13 cellular contexts compared by ENCODE assay signal in the genomic region with DNA sequence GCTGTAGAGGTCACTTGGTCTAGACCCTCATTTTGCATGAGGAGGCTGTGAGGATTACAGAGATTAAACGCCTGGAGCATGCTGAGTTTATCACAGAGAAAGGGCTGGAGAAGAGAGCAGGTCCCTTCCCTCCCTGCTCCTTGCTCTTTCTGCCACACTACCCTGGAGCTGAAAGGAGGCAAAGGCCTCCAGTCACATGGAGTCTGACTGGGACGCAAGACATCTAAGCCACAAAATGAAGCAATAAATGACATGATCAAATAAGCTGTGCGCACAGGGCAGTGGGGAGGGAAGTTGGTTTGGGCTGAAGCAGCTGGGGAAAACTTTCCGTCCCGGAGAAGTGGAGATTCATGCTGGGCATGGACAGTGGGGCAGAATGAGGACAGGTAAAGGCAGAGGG. TPM values are rescaled to one million over a fixed set of nuclear protein-coding genes. Genes with fewer than 3 reads are reported as not detected.
DNase-seq lines count a peak whose midpoint lies in the region; ATAC-seq and TF ChIP-seq lines count a peak whose summit lies in the region.
"Had no signal": no experiment of that assay in that cellular context is flagged by ENCODE, and none has a peak within 500 bp of the region (broad histone marks: within the 10 kb centered on the region; RNA-seq: fewer than 3 reads in every experiment).

No MANE protein-coding gene starts in this region.

- H3K36me3 ChIP-seq in IMR-90 (ENCODE audit: control insufficient read depth, insufficient read depth, low read length) (no peaks in the 10 kb centered on the region), mesenchymal stem cell (ENCODE audit: control insufficient read depth in 1 of 2, insufficient read depth in 2 of 2, low read depth in 1 of 2, low read length in 2 of 2) (peaks cover 0 to 2% of the 10 kb centered on the region in 2 experiments)

- TF ChIP-seq CTCF in IMR-90 (conservative IDR thresholded peaks at IDR 0.05; ENCODE audit: low read depth, low read length): no peak

- H4K20me1 ChIP-seq in IMR-90 (ENCODE audit: insufficient read depth, low read length): peaks cover 21% of the 10 kb centered on the region; the same call in 1 of the 2 replicates

- no peak overlapping the region for H3K4me3 Mint-ChIP-seq in activated T-helper 1 cell treated with anti-CD3 and anti-CD28 coated beads, Interleukin-12 subunit alpha, Interleukin-12 subunit beta, Interleukin-2, Interleukin-4 antibody, amounts not matched to agents 30 ng/mL and 10 ng/mL and 1 ng/mL, durations not matched to agents 14 hours and 24 hours and 36 hours
- H3K4me3 Mint-ChIP-seq: activated naive CD4-positive, alpha-beta T cell treated with anti-CD3 and anti-CD28 coated beads, Interleukin-2, amount 10 ng/mL, durations not matched to agents 7 days and 5 days; naive B cell had no signal

- H2BK5ac ChIP-seq in IMR-90 (ENCODE audit: low read depth, low read length, poor library complexity, severe bottlenecking) (no peak overlapping the region), mesenchymal stem cell (ENCODE audit: low read depth, low read length, poor library complexity, severe bottlenecking) (no peak overlapping the region)

- H2AK9ac ChIP-seq in IMR-90 (replicated peaks; ENCODE audit: low read depth, low read length, poor library complexity): peak overlapping the region; percentile 32

- H3K36me3 Mint-ChIP-seq in activated T-helper 1 cell treated with anti-CD3 and anti-CD28 coated beads, Interleukin-12 subunit alpha, Interleukin-12 subunit beta, Interleukin-2, Interleukin-4 antibody, amounts not matched to agents 30 ng/mL and 10 ng/mL and 1 ng/mL, durations not matched to agents 14 hours and 24 hours and 36 hours (ENCODE audit: low read depth): peaks cover 34% of the 10 kb centered on the region
- H3K36me3 Mint-ChIP-seq: naive B cell had no signal

- H4K5ac ChIP-seq in IMR-90 (ENCODE audit: low read depth, low read length): no peak overlapping the region

- no peak overlapping the region; the same call in 1 of the 2 replicates for H4K91ac ChIP-seq in IMR-90 (ENCODE audit: insufficient read depth, low read depth, low read length)
- H4K91ac ChIP-seq in mesenchymal stem cell (ENCODE audit: low read length): no peak overlapping the region

- in situ Hi-C loops in IMR-90 (cut with MboI; ENCODE audit: low sequenced_read_pairs): no loop called here

- no peak for TF ChIP-seq POLR2A in IMR-90 (IDR thresholded peaks at IDR 0.05; ENCODE audit: low read depth, low read length)

- H3K9me1 ChIP-seq in IMR-90 (ENCODE audit: insufficient read depth, low read length): peaks cover 17% of the 10 kb centered on the region

- H4K8ac ChIP-seq in IMR-90 (ENCODE audit: low read depth in 2 of 2, low read length in 2 of 2) (no peak overlapping the region), mesenchymal stem cell (ENCODE audit: low read length) (no peak overlapping the region)

- no peak overlapping the region for H3K27ac ChIP-seq in IMR-90 (ENCODE audit: insufficient read depth, low read length)
- H3K27ac ChIP-seq in mesenchymal stem cell (ENCODE audit: low read length, poor library complexity, severe bottlenecking): no peak overlapping the region

- POLR2A ChIA-PET in IMR-90 (lab: Charles Lee; ENCODE audit: unreplicated experiment): no interaction called here

- no CpG with 5 or more reads among the region's 5 CpGs for WGBS in IMR-90 (ENCODE audit: extremely low coverage in 2 of 2, insufficient read length in 1 of 2), 2 experiments
- 93% methylated on average over 5 of the region's 5 CpGs for WGBS in mesenchymal stem cell

- no peak overlapping the region for H3K9ac ChIP-seq in IMR-90 (ENCODE audit: low read depth, low read length)
- no peak overlapping the region for H3K9ac ChIP-seq in mesenchymal stem cell (ENCODE audit: low read length)

- H3K4me1 Mint-ChIP-seq in activated T-helper 1 cell treated with anti-CD3 and anti-CD28 coated beads, Interleukin-12 subunit alpha, Interleukin-12 subunit beta, Interleukin-2, Interleukin-4 antibody, amounts not matched to agents 30 ng/mL and 10 ng/mL and 1 ng/mL, durations not matched to agents 14 hours and 24 hours and 36 hours (ENCODE audit: low read depth): peaks cover 84% of the 10 kb centered on the region
- H3K4me1 Mint-ChIP-seq: naive B cell had no signal

- H2BK12ac ChIP-seq in mesenchymal stem cell (ENCODE audit: low read length in 2 of 2): peak overlapping the region; percentile 9 to 51

- H2BK20ac ChIP-seq in IMR-90 (ENCODE audit: low read depth, low read length): no peak overlapping the region

- H2BK15ac ChIP-seq in IMR-90 (ENCODE audit: low read depth, low read length): 0 out of 3 replicates have a peak overlapping the region, but pooled peaks have one; percentile 49
- no peak overlapping the region for H2BK15ac ChIP-seq in mesenchymal stem cell (ENCODE audit: low read depth, poor library complexity, severe bottlenecking)

- H2BK120ac ChIP-seq in IMR-90 (ENCODE audit: low read depth, low read length) (0 out of 2 replicates have a peak overlapping the region, but pooled peaks have one; percentile 12), mesenchymal stem cell (ENCODE audit: low read depth, low read length) (no peak overlapping the region)

- H3K4me1 ChIP-seq in IMR-90 (ENCODE audit: control insufficient read depth, insufficient read depth, low read length) (peaks cover 23% of the 10 kb centered on the region), mesenchymal stem cell (ENCODE audit: control insufficient read depth, insufficient read depth, low read depth, low read length) (peaks cover 17% of the 10 kb centered on the region)

- no peaks in the 10 kb centered on the region for H3K27me3 Mint-ChIP-seq in activated T-helper 1 cell treated with anti-CD3 and anti-CD28 coated beads, Interleukin-12 subunit alpha, Interleukin-12 subunit beta, Interleukin-2, Interleukin-4 antibody, amounts not matched to agents 30 ng/mL and 10 ng/mL and 1 ng/mL, durations not matched to agents 14 hours and 24 hours and 36 hours (ENCODE audit: insufficient read depth)
- H3K27me3 Mint-ChIP-seq: activated naive CD4-positive, alpha-beta T cell treated with anti-CD3 and anti-CD28 coated beads, Interleukin-2, amount 10 ng/mL, durations not matched to agents 7 days and 5 days had no signal

- H3K4ac ChIP-seq in IMR-90 (ENCODE audit: low read depth, low read length) (peak overlapping the region; percentile 13; the same call in 1 of the 2 replicates), mesenchymal stem cell (ENCODE audit: low read depth in 1 of 2, low read length in 2 of 2) (no peak overlapping the region)

- no peak overlapping the region for H3K56ac ChIP-seq in IMR-90 (ENCODE audit: extremely low read depth, insufficient read depth, low read length)

- H3K27me3 ChIP-seq in IMR-90 (ENCODE audit: control insufficient read depth, insufficient read depth, low read length): no peaks in the 10 kb centered on the region
- no peaks in the 10 kb centered on the region for H3K27me3 ChIP-seq in mesenchymal stem cell (ENCODE audit: control insufficient read depth in 1 of 2, insufficient read depth in 1 of 2, low read length in 2 of 2)

- no peak overlapping the region for H3K14ac ChIP-seq in IMR-90 (replicated peaks; ENCODE audit: low read depth, low read length)
- peak overlapping the region in 1 of 2 experiments; percentile 53 for H3K14ac ChIP-seq in mesenchymal stem cell (ENCODE audit: low read length in 2 of 2)

- H2AFZ ChIP-seq in IMR-90 (replicated peaks; ENCODE audit: low read length, poor library complexity): peak overlapping the region; percentile 24
- H2AFZ ChIP-seq in mesenchymal stem cell (ENCODE audit: low read depth, low read length): no peak overlapping the region

- no TSS peak for BruUV-seq in IMR-90 (replicated peaks; lab: Mats Ljungman, UMichigan)

- TF ChIP-seq RAD21 in IMR-90 (IDR thresholded peaks at IDR 0.05; ENCODE audit: low read length): no peak

- no peak overlapping the region for H3K4me2 ChIP-seq in IMR-90 (ENCODE audit: low read depth, low read length)
- no peak overlapping the region for H3K4me2 ChIP-seq in mesenchymal stem cell (ENCODE audit: low read length, poor library complexity, severe bottlenecking)

- ATAC-seq in IMR-90 (ENCODE audit: low read depth): no peak
- no peak for ATAC-seq in GM21423 (IDR thresholded peaks at IDR 0.05; ENCODE audit: unreplicated experiment)
- ATAC-seq in HG03342 (IDR thresholded peaks at IDR 0.05; ENCODE audit: unreplicated experiment): no peak
- ATAC-seq in GM21528 (IDR thresholded peaks at IDR 0.05; ENCODE audit: low FRiP score, unreplicated experiment): no peak
- ATAC-seq: SK-N-SH treated with all-trans-retinoic acid at 6 μM for 48 hours had no signal

- H2AK5ac ChIP-seq in IMR-90 (ENCODE audit: low read depth, low read length): peak overlapping the region; percentile 79
- peak overlapping the region; percentile 81 for H2AK5ac ChIP-seq in mesenchymal stem cell (ENCODE audit: low read length, severe bottlenecking)

- H3K9me3 Mint-ChIP-seq in activated T-helper 1 cell treated with anti-CD3 and anti-CD28 coated beads, Interleukin-12 subunit alpha, Interleukin-12 subunit beta, Interleukin-2, Interleukin-4 antibody, amounts not matched to agents 30 ng/mL and 10 ng/mL and 1 ng/mL, durations not matched to agents 14 hours and 24 hours and 36 hours: no peaks in the 10 kb centered on the region
- H3K9me3 Mint-ChIP-seq: activated naive CD4-positive, alpha-beta T cell treated with anti-CD3 and anti-CD28 coated beads, Interleukin-2, amount 10 ng/mL, durations not matched to agents 7 days and 5 days; naive B cell had no signal

- CTCF ChIA-PET in IMR-90 (lab: Yijun Ruan, JAX): no interaction called here

- intact Hi-C loops in IMR-90 (cut with micrococcal nuclease): no loop called here
- intact Hi-C loops in activated T-helper 1 cell treated with anti-CD3 and anti-CD28 coated beads, Interleukin-12 subunit alpha, Interleukin-12 subunit beta, Interleukin-2, Interleukin-4 antibody, amounts not matched to agents 30 ng/mL and 10 ng/mL and 1 ng/mL, durations not matched to agents 14 hours and 24 hours and 36 hours (cut with micrococcal nuclease): no loop called here

- no peak overlapping the region for H3K23ac ChIP-seq in IMR-90 (ENCODE audit: low read depth, low read length)
- H3K23ac ChIP-seq in mesenchymal stem cell (ENCODE audit: low read length in 2 of 2): no peak overlapping the region

- H3K9me3 ChIP-seq in IMR-90 (ENCODE audit: control insufficient read depth, insufficient read depth, low read length) (no peaks in the 10 kb centered on the region), mesenchymal stem cell (ENCODE audit: control insufficient read depth, low read length) (no peaks in the 10 kb centered on the region)

- H3K4me3 ChIP-seq in IMR-90 (ENCODE audit: insufficient read depth, low read depth, low read length) (no peak overlapping the region), mesenchymal stem cell (ENCODE audit: insufficient read depth in 1 of 2, low read depth in 1 of 2, low read length in 2 of 2) (no peak overlapping the region)

- peaks cover 30 to 53% of the 10 kb centered on the region in 2 experiments for H3K79me1 ChIP-seq in IMR-90 (ENCODE audit: low read depth in 1 of 2, low read length in 2 of 2)
- peaks cover 11% of the 10 kb centered on the region for H3K79me1 ChIP-seq in mesenchymal stem cell (replicated peaks; ENCODE audit: low read length, poor library complexity, severe bottlenecking)

- DNase-seq in Ammon's horn (ENCODE audit: low spot score): peak; percentile 56
- DNase-seq in IMR-90: no peak
- DNase-seq in activated T-helper 1 cell treated with anti-CD3 and anti-CD28 coated beads, Interleukin-12 subunit alpha, Interleukin-12 subunit beta, Interleukin-2, Interleukin-4 antibody, amounts not matched to agents 30 ng/mL and 10 ng/mL and 1 ng/mL, durations not matched to agents 14 hours and 24 hours and 36 hours (ENCODE audit: low spot score): no peak
- DNase-seq in mesenchymal stem cell: peak; percentile 64
- no peak for DNase-seq in stimulated activated CD4-positive, alpha-beta T cell treated with anti-CD3 and anti-CD28 coated beads, Interleukin-4, amount 100 ng/mL, for 24 hours
- DNase-seq: activated CD4-positive, alpha-beta T cell treated with anti-CD3 and anti-CD28 coated beads for 4 hours; activated naive CD4-positive, alpha-beta T cell treated with anti-CD3 and anti-CD28 coated beads, Interleukin-2, amount 10 ng/mL, durations not matched to agents 7 days and 5 days; naive B cell; NCI-H524 treated with DMSO at 0.1 percent for 48 hours had no signal

- dilution Hi-C loops in IMR-90 (cut with HindIII; ENCODE audit: low sequenced_read_pairs, unreplicated experiment): no loop called here

- H3K18ac ChIP-seq in IMR-90 (ENCODE audit: low read depth, low read length) (no peak overlapping the region), mesenchymal stem cell (ENCODE audit: low read depth in 1 of 2, low read length in 2 of 2) (peak overlapping the region; percentile 48 to 68)

- peak overlapping the region; percentile 11 for H3K27ac Mint-ChIP-seq in activated T-helper 1 cell treated with anti-CD3 and anti-CD28 coated beads, Interleukin-12 subunit alpha, Interleukin-12 subunit beta, Interleukin-2, Interleukin-4 antibody, amounts not matched to agents 30 ng/mL and 10 ng/mL and 1 ng/mL, durations not matched to agents 14 hours and 24 hours and 36 hours
- H3K27ac Mint-ChIP-seq: activated naive CD4-positive, alpha-beta T cell treated with anti-CD3 and anti-CD28 coated beads, Interleukin-2, amount 10 ng/mL, durations not matched to agents 7 days and 5 days; naive B cell had no signal

RNA-seq across cellular contexts. Expression of gene ATXN1, which starts 33.3 kb away (rescaled TPM):
- 11.1 and 13.9 TPM in 2 replicates for total RNA-seq in IMR-90 (2012; rRNA removed)
- polyA plus RNA-seq in IMR-90 (2012; rRNA removed): 7.3 and 9.7 TPM in 2 replicates
- 3.4 and 8.9 TPM in 2 replicates for polyA plus RNA-seq in IMR-90 (2012; cell fraction: cytosol; rRNA removed)
- polyA plus RNA-seq in IMR-90 (2012; cell fraction: nucleus; rRNA removed; ENCODE audit: low replicate concordance): 20.5 and 29.3 TPM in 2 replicates
- 107 and 109 TPM in 2 replicates for total RNA-seq in activated T-helper 1 cell treated with anti-CD3 and anti-CD28 coated beads, Interleukin-12 subunit alpha, Interleukin-12 subunit beta, Interleukin-2, Interleukin-4 antibody, amounts not matched to agents 30 ng/mL and 10 ng/mL and 1 ng/mL, durations not matched to agents 14 hours and 24 hours and 36 hours
- polyA plus RNA-seq in mesenchymal stem cell (2013, experiment 1 of 2): 16.8 TPM
- 16.0 TPM for polyA plus RNA-seq in mesenchymal stem cell (2013, experiment 2 of 2)

Comparison
In these comparisons a context has a peak if more than half of its experiments do, and no peak if none do; other contexts are left out.
1. DNase-seq: peak in Ammon's horn (single experiment) and mesenchymal stem cell (single experiment); none in IMR-90 (single experiment), activated T-helper 1 cell treated with anti-CD3 and anti-CD28 coated beads, Interleukin-12 subunit alpha, Interleukin-12 subunit beta, Interleukin-2, Interleukin-4 antibody, amounts not matched to agents 30 ng/mL and 10 ng/mL and 1 ng/mL, durations not matched to agents 14 hours and 24 hours and 36 hours (single experiment) and stimulated activated CD4-positive, alpha-beta T cell treated with anti-CD3 and anti-CD28 coated beads, Interleukin-4, amount 100 ng/mL, for 24 hours (single experiment).